ENCODE assay signal across 23 cellular contexts in genomic region chr1:204868340-204868700, GRCh38. TPM values are rescaled to one million over a fixed set of nuclear protein-coding genes. Genes with fewer than 3 reads are reported as not detected.
A peak's percentile ranks its signal among the peaks of the same experiment; 100 is the strongest.
DNase-seq lines count a peak whose midpoint lies in the region; ATAC-seq, FAIRE-seq and TF ChIP-seq lines count a peak whose summit lies in the region.
"Had no signal": no experiment of that assay in that cellular context is flagged by ENCODE, and none has a peak within 500 bp of the region (broad histone marks: within the 10 kb centered on the region; RNA-seq: fewer than 3 reads in every experiment).

No MANE protein-coding gene starts in this region.

- H3K4me1 ChIP-seq in heart left ventricle (peaks cover 0 to 45% (median 7%) of the 10 kb centered on the region in 12 donors), tibial nerve (peaks cover 0 to 27% (median 4%) of the 10 kb centered on the region in 4 donors), SK-N-SH (ENCODE audit: control insufficient read depth in 1 of 2, insufficient read depth in 2 of 2, low read depth in 1 of 2, low read length in 1 of 2) (no peaks in the 10 kb centered on the region)

- H4K20me1 ChIP-seq in SK-N-SH (ENCODE audit: insufficient read depth), result no peaks in the 10 kb centered on the region
- H4K20me1 ChIP-seq: BLaER1 treated with 17β-estradiol and CSF1 and Interleukin-3, amounts not matched to agents 10 nM and 100 nM had no signal

- intact Hi-C loops in heart left ventricle (cut with DNase I), result no loop called here

- no peak for FAIRE-seq in GM19239 (lab: Jason Lieb, UNC)
- FAIRE-seq: HepG2, small intestine had no signal

- DNase-seq in NCI-H146 (lab: John Stamatoyannopoulos, UW) (peak; percentile 41), NCI-H146 treated with DMSO at 0.1 percent for 48 hours (lab: John Stamatoyannopoulos, UW; ENCODE audit: unreplicated experiment) (no peak), heart left ventricle (peak in 1 of 5 donors; percentile 51), myocyte (ENCODE audit: low read depth) (peak; percentile 93), tibial nerve (ENCODE audit: low spot score in 2 of 2) (no peak), GM19239 (ENCODE audit: insufficient read length, low spot score) (no peak), SK-N-SH (no peak), COR-L47 (lab: John Stamatoyannopoulos, UW) (no peak)
- DNase-seq: 8988T; activated CD4-positive, alpha-beta T cell treated with anti-CD3 and anti-CD28 coated beads for 4 hours; activated effector memory CD4-positive, alpha-beta T cell treated with anti-CD3 and anti-CD28 coated beads, Interleukin-2, amount 50 U/mL, for 16 hours; effector memory CD4-positive, alpha-beta T cell; H9; mucosa of descending colon; NCI-H1694 treated with DMSO at 0.1 percent for 48 hours; small intestine; stimulated activated CD4-positive, alpha-beta T cell treated with anti-CD3 and anti-CD28 coated beads, Interleukin-4, amount 100 ng/mL, for 24 hours; SW 1271 had no signal

- peak in 3 of 4 donors; percentile 32 to 65 (median 51) for ATAC-seq in heart left ventricle
- ATAC-seq: HepG2, mucosa of descending colon had no signal

- peak overlapping the region in 8 of 12 donors; percentile 3 to 39 (median 30) for H3K27ac ChIP-seq in heart left ventricle
- peak overlapping the region in 3 of 4 donors; percentile 34 to 74 (median 74) for H3K27ac ChIP-seq in tibial nerve
- H3K27ac ChIP-seq in SK-N-SH (ENCODE audit: low read depth in 2 of 2, low read length in 1 of 2), result no peak overlapping the region
- H3K27ac ChIP-seq: BLaER1 treated with 17β-estradiol and CSF1 and Interleukin-3, amounts not matched to agents 10 nM and 100 nM; hepatocyte had no signal

- TF ChIP-seq EP300 in tibial nerve (IDR thresholded peaks at IDR 0.05) (peak in 1 of 2 donors; percentile 6), SK-N-SH (IDR thresholded peaks at IDR 0.05; ENCODE audit: borderline replicate concordance in 1 of 2, low read depth in 1 of 2, low read length in 1 of 2) (no peak)

- H3K4me3 ChIP-seq in heart left ventricle (no peak overlapping the region), tibial nerve (no peak overlapping the region), SK-N-SH (ENCODE audit: low read depth in 2 of 2, low read length in 1 of 2) (no peak overlapping the region)
- H3K4me3 ChIP-seq: adrenal gland; BLaER1 treated with 17β-estradiol and CSF1 and Interleukin-3, amounts not matched to agents 10 nM and 100 nM; hepatocyte; mucosa of descending colon had no signal

- H3K4me2 ChIP-seq in SK-N-SH, result no peak overlapping the region
- H3K4me2 ChIP-seq: BLaER1 treated with 17β-estradiol and CSF1 and Interleukin-3, amounts not matched to agents 10 nM and 100 nM; hepatocyte had no signal

- H3K9me3 ChIP-seq in heart left ventricle (no peaks in the 10 kb centered on the region), tibial nerve (no peaks in the 10 kb centered on the region), SK-N-SH (no peaks in the 10 kb centered on the region)
- H3K9me3 ChIP-seq: adrenal gland; BLaER1 treated with 17β-estradiol and CSF1 and Interleukin-3, amounts not matched to agents 10 nM and 100 nM; mucosa of descending colon had no signal

- H3K27me3 ChIP-seq in heart left ventricle, result no peaks in the 10 kb centered on the region
- H3K27me3 ChIP-seq in tibial nerve, result no peaks in the 10 kb centered on the region
- no peaks in the 10 kb centered on the region for H3K27me3 ChIP-seq in SK-N-SH (ENCODE audit: insufficient read depth)
- H3K27me3 ChIP-seq: adrenal gland; BLaER1 treated with 17β-estradiol and CSF1 and Interleukin-3, amounts not matched to agents 10 nM and 100 nM had no signal

- no peaks in the 10 kb centered on the region for H3K9me2 ChIP-seq in SK-N-SH

- CTCF ChIA-PET in SK-N-SH (lab: Yijun Ruan, JAX), result no interaction called here

- TF ChIP-seq POLR2A in heart left ventricle (IDR thresholded peaks at IDR 0.05), result no peak
- TF ChIP-seq POLR2A in tibial nerve (IDR thresholded peaks at IDR 0.05), result no peak

- H2AFZ ChIP-seq in SK-N-SH (ENCODE audit: low read depth), result no peak overlapping the region
- H2AFZ ChIP-seq: hepatocyte had no signal

- TF ChIP-seq RAD21 in SK-N-SH (IDR thresholded peaks at IDR 0.05; ENCODE audit: low read length), result no peak

- H3K36me3 ChIP-seq in heart left ventricle (no peaks in the 10 kb centered on the region), tibial nerve (no peaks in the 10 kb centered on the region), SK-N-SH (replicated peaks in 1 of 2; ENCODE audit: control insufficient read depth in 1 of 2, insufficient read depth in 2 of 2, low read length in 1 of 2) (no peaks in the 10 kb centered on the region)
- H3K36me3 ChIP-seq: adrenal gland; BLaER1 treated with 17β-estradiol and CSF1 and Interleukin-3, amounts not matched to agents 10 nM and 100 nM had no signal

- POLR2A ChIA-PET in SK-N-SH (lab: Yijun Ruan, JAX), result no interaction called here

- no peak overlapping the region for H3K9ac ChIP-seq in SK-N-SH
- H3K9ac ChIP-seq: BLaER1 treated with 17β-estradiol and CSF1 and Interleukin-3, amounts not matched to agents 10 nM and 100 nM had no signal

- TF ChIP-seq CTCF in heart left ventricle (IDR thresholded peaks at IDR 0.05) (no peak), tibial nerve (IDR thresholded peaks at IDR 0.05) (no peak), SK-N-SH (IDR thresholded peaks at IDR 0.05) (no peak)

- no peaks in the 10 kb centered on the region for H3F3A ChIP-seq in SK-N-SH (replicated peaks; ENCODE audit: insufficient read depth)

- WGBS in heart left ventricle, 4 donors, result 52 to 70% (median 59%) methylated on average over 7 of the region's 7 CpGs; no CpG with 5 or more reads in 1 of the 4 donors
- WGBS in tibial nerve, 2 donors, result 69 to 70% methylated on average over 4 to 7 of the region's 7 CpGs
- 70% methylated on average over 6 of the region's 7 CpGs for WGBS in SK-N-SH (ENCODE audit: low lambda C conversion rate)

- no peaks in the 10 kb centered on the region for H3K79me2 ChIP-seq in SK-N-SH (ENCODE audit: insufficient read depth)
- H3K79me2 ChIP-seq: hepatocyte had no signal

TF ChIP-seq in SK-N-SH, 30 proteins besides CTCF, POLR2A, EP300 and RAD21:
- no peak for TF ChIP-seq MEF2A (IDR thresholded peaks at IDR 0.05; ENCODE audit: borderline replicate concordance, low read depth)
- TF ChIP-seq YY1 (IDR thresholded peaks at IDR 0.05; ENCODE audit: low read depth), result no peak
- TF ChIP-seq REST (IDR thresholded peaks at IDR 0.05; ENCODE audit: low read depth, low read length), result no peak
- no peak for TF ChIP-seq JUND (IDR thresholded peaks at IDR 0.05)

RNA-seq across cellular contexts. Expression of gene NFASC, which starts 2.3 kb away (rescaled TPM):
- total RNA-seq in heart left ventricle, result 10 to 100 TPM in 5 of 9 donors, 1 to 10 TPM in 4; 2.5 to 14.6 (median 10.3) TPM
- polyA plus RNA-seq in heart left ventricle, result 10 to 100 TPM in 1 of 2 donors, 1 to 10 TPM in 1; 2.7 to 14.6 TPM
- 0.80 and 1.1 TPM in 2 replicates for total RNA-seq in myocyte
- polyA plus RNA-seq in myocyte (2012), result 5.3 TPM
- 100 to 1,000 TPM in 1 of 4 donors, 10 to 100 TPM in 3; 69.9 to 112 (median 94.0) TPM for total RNA-seq in tibial nerve
- polyA plus RNA-seq in SK-N-SH (2012; rRNA removed), result 4.6 and 6.0 TPM in 2 replicates
- polyA plus RNA-seq in SK-N-SH (2012; cell fraction: cytosol; rRNA removed), result 2.2 and 3.3 TPM in 2 replicates
- 11.5 and 11.6 TPM in 2 replicates for polyA plus RNA-seq in SK-N-SH (2012; cell fraction: nucleus; rRNA removed)
- total RNA-seq: HepG2, osteocyte had no signal
- polyA plus RNA-seq: HepG2 had no signal

Comparison
In these comparisons a context has a peak if more than half of its experiments do, and no peak if none do; other contexts are left out.
1. DNase-seq: peak in NCI-H146 (single experiment) and myocyte (single experiment); none in NCI-H146 treated with DMSO at 0.1 percent for 48 hours (single experiment), tibial nerve (0 of 2), GM19239 (single experiment), SK-N-SH (single experiment) and COR-L47 (single experiment).
2. H3K27ac ChIP-seq: peak in heart left ventricle (8 of 12) and tibial nerve (3 of 4); none in SK-N-SH (0 of 2).
3. RNA of gene NFASC, which starts 2.3 kb away (total RNA-seq): 69.9 to 112 TPM in tibial nerve; 2.5 to 14.6 TPM in heart left ventricle and 0.80 to 1.1 TPM in myocyte; every median in the first group is over 4 times any median in the second.